Comparison of ENCODE assay signal across 8 cellular contexts in genomic region chr16:67170168-67170947, GRCh38. TPM values are rescaled to one million over a fixed set of nuclear protein-coding genes. Genes with fewer than 3 reads are reported as not detected.
A peak's percentile ranks its signal among the peaks of the same experiment; 100 is the strongest.
DNase-seq lines count a peak whose midpoint lies in the region; ATAC-seq and TF ChIP-seq lines count a peak whose summit lies in the region.

Gene NOL3 (plus strand): TSS chr16:67170538.

- peak; percentile 45; the same call in 1 of the 2 replicates for TF ChIP-seq POLR2A in IMR-90 (IDR thresholded peaks at IDR 0.05; ENCODE audit: low read depth, low read length)

- CTCF ChIA-PET in IMR-90 (lab: Yijun Ruan, JAX): interaction anchor here (0.6 to 1.5 kb wide), 6 partner anchors 10 to 550 kb away, joined by 3 to 6 read pairs (median 4); no protein-coding TSS in a partner anchor

- peak within 1 kb of the TSS; percentile 80 for H3K27ac ChIP-seq in IMR-90 (ENCODE audit: insufficient read depth, low read length)
- H3K27ac ChIP-seq in duodenal mucosa (ENCODE audit: low read depth, low read length): peak within 1 kb of the TSS; percentile 42
- peak within 1 kb of the TSS in 1 of 2 donors; percentile 60 for H3K27ac ChIP-seq in liver (ENCODE audit: low read depth in 1 of 2, low read length in 2 of 2)
- H3K27ac ChIP-seq in stomach smooth muscle (ENCODE audit: low read length): peak within 1 kb of the TSS; percentile 97

- POLR2A ChIA-PET in IMR-90 (lab: Charles Lee; ENCODE audit: unreplicated experiment): interaction anchor here (0.7 kb wide), 1 partner anchor 34 kb away, joined by 7 read pairs; no protein-coding TSS in a partner anchor

- peak within 1 kb of the TSS; percentile 97 for H3K23ac ChIP-seq in IMR-90 (ENCODE audit: low read depth, low read length)

- peak within 1 kb of the TSS; percentile 86 for H3K9ac ChIP-seq in IMR-90 (ENCODE audit: low read depth, low read length)
- peak within 1 kb of the TSS; percentile 42 to 70 for H3K9ac ChIP-seq in duodenal mucosa (ENCODE audit: low read depth in 1 of 2, low read length in 2 of 2)
- H3K9ac ChIP-seq in liver (ENCODE audit: low read depth in 1 of 2, low read length in 2 of 2): peak within 1 kb of the TSS; percentile 13 to 65
- H3K9ac ChIP-seq in stomach smooth muscle (ENCODE audit: low read length in 2 of 2): peak within 1 kb of the TSS; percentile 74 to 87

- peak within 1 kb of the TSS; percentile 94 for H3K4ac ChIP-seq in IMR-90 (ENCODE audit: low read depth, low read length)

- peak within 1 kb of the TSS; percentile 72 for H3K56ac ChIP-seq in IMR-90 (ENCODE audit: extremely low read depth, insufficient read depth, low read length)

- H3K27me3 ChIP-seq in IMR-90 (ENCODE audit: control insufficient read depth, insufficient read depth, low read length): peaks cover 9% of the 10 kb centered on the region; the same call in 1 of the 2 replicates
- peaks cover 14 to 23% of the 10 kb centered on the region in 2 donors for H3K27me3 ChIP-seq in duodenal mucosa (ENCODE audit: control insufficient read depth in 1 of 2, insufficient read depth in 2 of 2, low read length in 2 of 2)
- no peaks in the 10 kb centered on the region for H3K27me3 ChIP-seq in liver (ENCODE audit: control insufficient read depth in 4 of 4, insufficient read depth in 4 of 4, low read length in 3 of 4)
- H3K27me3 ChIP-seq in stomach smooth muscle (ENCODE audit: control insufficient read depth in 1 of 2, insufficient read depth in 2 of 2, low read length in 2 of 2): peaks cover under 1 to 8% of the 10 kb centered on the region in 2 donors

- H3K18ac ChIP-seq in IMR-90 (ENCODE audit: low read depth, low read length): peak within 1 kb of the TSS; percentile 84

- H2BK5ac ChIP-seq in IMR-90 (ENCODE audit: low read depth, low read length, poor library complexity, severe bottlenecking): peak within 1 kb of the TSS; percentile 93

- peak; percentile 78 for DNase-seq in DMS153 (lab: John Stamatoyannopoulos, UW)
- peak; percentile 88 for DNase-seq in GM20000 (ENCODE audit: low spot score)
- peak; percentile 76 for DNase-seq in IMR-90
- DNase-seq in NOMO-1 (lab: John Stamatoyannopoulos, UW; ENCODE audit: unreplicated experiment in 2 of 2): no peak

- in situ Hi-C loops in IMR-90 (cut with MboI; ENCODE audit: low sequenced_read_pairs): no loop called here

- H3K4me1 ChIP-seq in IMR-90 (ENCODE audit: control insufficient read depth, insufficient read depth, low read length): peaks cover 29% of the 10 kb centered on the region
- H3K4me1 ChIP-seq in duodenal mucosa (ENCODE audit: control insufficient read depth in 1 of 2, insufficient read depth in 2 of 2, low read length in 2 of 2): peaks cover 25 to 34% of the 10 kb centered on the region in 2 donors
- H3K4me1 ChIP-seq in liver (ENCODE audit: control insufficient read depth in 4 of 4, insufficient read depth in 4 of 4, low read length in 3 of 4): peaks cover 11 to 27% (median 19%) of the 10 kb centered on the region in 4 donors
- H3K4me1 ChIP-seq in stomach smooth muscle (ENCODE audit: control insufficient read depth, insufficient read depth, low read length): peaks cover 66% of the 10 kb centered on the region

- intact Hi-C loops in IMR-90 (cut with micrococcal nuclease): no loop called here

- H4K20me1 ChIP-seq in IMR-90 (ENCODE audit: insufficient read depth, low read length): 0 out of 2 replicates have a peak, but pooled peaks cover 4% of the 10 kb centered on the region

- TF ChIP-seq RAD21 in IMR-90 (IDR thresholded peaks at IDR 0.05; ENCODE audit: low read length): 0 out of 2 replicates have a peak, but pooled peaks have one; percentile 13
- TF ChIP-seq RAD21 in liver (IDR thresholded peaks at IDR 0.05): no peak

- H4K91ac ChIP-seq in IMR-90 (ENCODE audit: insufficient read depth, low read depth, low read length): peak within 1 kb of the TSS; percentile 98

- BruUV-seq in IMR-90 (replicated peaks; lab: Mats Ljungman, UMichigan): no TSS peak

- peak within 1 kb of the TSS; percentile 98 for H2AFZ ChIP-seq in IMR-90 (replicated peaks; ENCODE audit: low read length, poor library complexity)

- H4K8ac ChIP-seq in IMR-90 (ENCODE audit: low read depth in 2 of 2, low read length in 2 of 2): peak within 1 kb of the TSS; percentile 77 to 96

- peak within 1 kb of the TSS; percentile 89 for H3K14ac ChIP-seq in IMR-90 (replicated peaks; ENCODE audit: low read depth, low read length)

- H2AK5ac ChIP-seq in IMR-90 (ENCODE audit: low read depth, low read length): peak within 1 kb of the TSS; percentile 99

- H2BK15ac ChIP-seq in IMR-90 (ENCODE audit: low read depth, low read length): peak within 1 kb of the TSS; percentile 87

- TF ChIP-seq CTCF in GM20000 (IDR thresholded peaks at IDR 0.05; ENCODE audit: extremely low read depth, missing control alignments) (no peak), IMR-90 (conservative IDR thresholded peaks at IDR 0.05; ENCODE audit: low read depth, low read length) (peak; percentile 22; the same call in 1 of the 2 replicates), liver (IDR thresholded peaks at IDR 0.05; ENCODE audit: low read depth, low read length, missing input control) (no peak)

- no peaks in the 10 kb centered on the region for H3K9me3 ChIP-seq in IMR-90 (ENCODE audit: control insufficient read depth, insufficient read depth, low read length)
- no peaks in the 10 kb centered on the region for H3K9me3 ChIP-seq in duodenal mucosa (ENCODE audit: control insufficient read depth in 1 of 2, low read length in 2 of 2)
- H3K9me3 ChIP-seq in liver (ENCODE audit: control insufficient read depth in 4 of 4, low read length in 3 of 4): no peaks in the 10 kb centered on the region
- H3K9me3 ChIP-seq in stomach smooth muscle (ENCODE audit: control insufficient read depth in 2 of 2, low read length in 2 of 2): no peaks in the 10 kb centered on the region

- H2AK9ac ChIP-seq in IMR-90 (replicated peaks; ENCODE audit: low read depth, low read length, poor library complexity): peak within 1 kb of the TSS; percentile 99

- WGBS in IMR-90 (ENCODE audit: extremely low coverage in 2 of 2, insufficient read length in 1 of 2), 2 experiments: 7% methylated on average over 11 of the region's 50 CpGs; no CpG with 5 or more reads in 1 of the 2 experiments
- 6% methylated on average over 50 of the region's 50 CpGs for WGBS in liver

- peaks cover 6% of the 10 kb centered on the region; the same call in 1 of the 2 replicates for H3K36me3 ChIP-seq in IMR-90 (ENCODE audit: control insufficient read depth, insufficient read depth, low read length)
- H3K36me3 ChIP-seq in duodenal mucosa (ENCODE audit: control insufficient read depth in 1 of 2, insufficient read depth in 2 of 2, low read length in 2 of 2): no peaks in the 10 kb centered on the region
- peaks cover 0 to 2% (median 0%) of the 10 kb centered on the region in 4 donors for H3K36me3 ChIP-seq in liver (ENCODE audit: control insufficient read depth in 4 of 4, insufficient read depth in 3 of 4, low read depth in 1 of 4, low read length in 3 of 4)
- H3K36me3 ChIP-seq in stomach smooth muscle (ENCODE audit: control insufficient read depth in 2 of 2, insufficient read depth in 2 of 2, low read length in 2 of 2): peaks cover 0 to 5% of the 10 kb centered on the region in 2 donors

- dilution Hi-C loops in IMR-90 (cut with HindIII; ENCODE audit: low sequenced_read_pairs, unreplicated experiment): no loop called here

- H3K79me1 ChIP-seq in IMR-90 (ENCODE audit: low read depth in 1 of 2, low read length in 2 of 2): peaks cover 9 to 38% of the 10 kb centered on the region in 2 experiments; a peak in 3 of 4 replicates

- peak within 1 kb of the TSS; percentile 84 for H4K5ac ChIP-seq in IMR-90 (ENCODE audit: low read depth, low read length)

- H2BK120ac ChIP-seq in IMR-90 (ENCODE audit: low read depth, low read length): peak within 1 kb of the TSS; percentile 81

- H3K9me1 ChIP-seq in IMR-90 (ENCODE audit: insufficient read depth, low read length): peaks cover 20% of the 10 kb centered on the region

- ATAC-seq in IMR-90 (ENCODE audit: low read depth) (peak; percentile 73), SK-N-SH treated with all-trans-retinoic acid at 6 μM for 48 hours (peak; percentile 55)

- H3K4me3 ChIP-seq in IMR-90 (ENCODE audit: insufficient read depth, low read depth, low read length) (peak within 1 kb of the TSS; percentile 44), duodenal mucosa (ENCODE audit: low read depth in 1 of 2, low read length in 2 of 2) (peak within 1 kb of the TSS; percentile 65 to 71), liver (ENCODE audit: low read depth in 1 of 3, low read length in 3 of 3) (peak within 1 kb of the TSS in 2 of 3 donors; percentile 49 to 60), stomach smooth muscle (ENCODE audit: low read length in 2 of 2) (peak within 1 kb of the TSS; percentile 55 to 78)

- peak within 1 kb of the TSS; percentile 82 for H2BK20ac ChIP-seq in IMR-90 (ENCODE audit: low read depth, low read length)

- H3K4me2 ChIP-seq in IMR-90 (ENCODE audit: low read depth, low read length): peak within 1 kb of the TSS; percentile 74

TF ChIP-seq in IMR-90, 13 proteins besides CTCF, POLR2A, EP300 and RAD21 (continues in another document):
- TF ChIP-seq FOS (IDR thresholded peaks at IDR 0.05; ENCODE audit: low read depth, low read length) (no peak), RCOR1 (IDR thresholded peaks at IDR 0.05; ENCODE audit: insufficient replicate concordance, low read length) (no peak), MAFK (IDR thresholded peaks at IDR 0.05; ENCODE audit: low read depth, low read length) (peak; percentile 8; the same call in 1 of the 2 replicates), SMC3 (IDR thresholded peaks at IDR 0.05; ENCODE audit: low read depth, low read length) (0 out of 2 replicates have a peak, but pooled peaks have one; percentile 9)

TF ChIP-seq in SK-N-SH treated with all-trans-retinoic acid at 6 μM for 48 hours, 23 proteins besides CTCF, POLR2A, EP300 and RAD21 (continues in another document):
- no peak for TF ChIP-seq PPARA (CRISPR knock-in tag; IDR thresholded peaks at IDR 0.05; ENCODE audit: borderline replicate concordance)

TF ChIP-seq in liver, 16 proteins besides CTCF, POLR2A, EP300 and RAD21 (continues in another document):
- TF ChIP-seq ATF3 (IDR thresholded peaks at IDR 0.05) (no peak), SP1 (IDR thresholded peaks at IDR 0.05) (peak; percentile 26), GABPA (IDR thresholded peaks at IDR 0.05 in 1 of 2, conservative IDR thresholded peaks at IDR 0.05 in 1 of 2) (no peak), FOXA1 (IDR thresholded peaks at IDR 0.05) (no peak)

RNA-seq across cellular contexts. Expression of gene NOL3, which starts in this region (rescaled TPM):
- total RNA-seq in IMR-90 (2012; rRNA removed) (5.0 and 6.1 TPM in 2 replicates), liver (1 to 10 TPM; 3.0 to 9.9 TPM)
- polyA plus RNA-seq in IMR-90 (2012; rRNA removed) (16.9 and 17.2 TPM in 2 replicates), liver (10 to 100 TPM; 11.4 to 18.0 TPM)
- polyA plus RNA-seq in IMR-90 (2012; cell fraction: cytosol; rRNA removed): 17.3 and 24.9 TPM in 2 replicates
- 60.1 and 82.3 TPM in 2 replicates for polyA plus RNA-seq in IMR-90 (2012; cell fraction: nucleus; rRNA removed; ENCODE audit: low replicate concordance)

Comparison
In these comparisons a context has a peak if more than half of its experiments do, and no peak if none do; other contexts are left out.
1. DNase-seq: peak in DMS153 (single experiment), GM20000 (single experiment) and IMR-90 (single experiment); none in NOMO-1 (0 of 2).
2. Peak in every context shown above with its lines, with median percentiles within 50 percentile points of each other: H3K4me3 ChIP-seq and H3K9ac ChIP-seq.